ENCODE assay signal across 21 cellular contexts in the genomic region with DNA sequence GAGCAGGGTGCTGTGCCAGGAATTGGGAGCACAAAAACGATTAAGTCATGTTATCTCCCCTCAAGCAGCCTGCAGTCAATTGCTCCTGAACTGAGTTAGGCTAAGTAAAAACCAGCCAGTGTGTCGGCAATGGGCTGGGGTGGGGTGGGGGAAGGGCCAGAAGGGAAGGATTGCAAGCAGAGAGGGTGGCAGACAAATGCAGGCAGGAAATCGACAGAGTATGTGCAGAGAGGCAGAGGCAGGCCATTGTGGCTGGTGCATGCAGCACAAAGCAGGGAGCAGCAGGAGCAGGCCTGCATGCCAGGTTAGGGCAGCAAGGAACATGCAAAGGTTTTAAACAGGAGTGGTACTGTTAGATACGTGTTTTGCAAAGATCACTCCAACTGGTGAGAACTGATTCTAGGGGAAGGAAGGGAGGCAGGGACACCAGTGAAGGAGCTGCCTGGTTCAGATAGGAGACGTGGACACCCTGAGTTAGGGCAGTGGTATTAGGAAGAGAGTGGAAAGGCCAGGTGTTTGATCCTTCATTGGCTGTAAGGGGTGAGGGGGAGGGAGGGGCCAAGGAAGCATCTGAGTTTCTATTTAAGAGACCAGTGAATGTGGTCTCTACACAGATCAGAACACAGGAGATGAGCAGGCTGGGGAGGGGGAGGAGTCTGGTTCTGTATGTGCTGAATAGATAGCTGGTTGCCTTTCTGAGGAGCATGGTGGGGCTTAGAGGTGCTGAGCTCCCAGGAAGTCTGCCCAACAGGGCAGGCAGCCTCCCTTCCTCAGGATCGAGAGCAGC.
"Had no signal": no experiment of that assay in that cellular context is flagged by ENCODE, and none has a peak within 500 bp of the region (broad histone marks: within the 10 kb centered on the region; RNA-seq: fewer than 3 reads in every experiment).

No MANE protein-coding gene starts in this region.

- H3K9me3 ChIP-seq: esophagus muscularis mucosa, lower lobe of right lung, sigmoid colon, upper lobe of left lung had no signal

- H3K4me3 Mint-ChIP-seq: activated CD8-positive, alpha-beta memory T cell treated with anti-CD3 and anti-CD28 coated beads, Interleukin-2, amount 10 ng/mL, durations not matched to agents 7 days and 5 days; central memory CD8-positive, alpha-beta T cell; effector memory CD8-positive, alpha-beta T cell; naive B cell; stimulated activated naive B cell treated with anti-CD40 and anti-IgM and Interleukin-4, amounts not matched to agents 10 μg/mL and 1 μg/mL and 100 μg/mL, for 72 hours; T-cell had no signal

- ATAC-seq: activated CD8-positive, alpha-beta memory T cell treated with anti-CD3 and anti-CD28 coated beads, Interleukin-2, amount 10 ng/mL, durations not matched to agents 7 days and 5 days; activated naive CD4-positive, alpha-beta T cell treated with anti-CD3 and anti-CD28 coated beads, Interleukin-2, amount 50 U/mL, for 72 hours; effector memory CD8-positive, alpha-beta T cell; left lobe of liver; lower lobe of right lung; stimulated activated naive B cell treated with anti-CD40 and anti-IgM and Interleukin-4, amounts not matched to agents 10 μg/mL and 1 μg/mL and 100 μg/mL, for 72 hours; T-cell had no signal

- DNase-seq: activated CD4-positive, alpha-beta T cell treated with anti-CD3 and anti-CD28 coated beads, Interleukin-2, amount 50 U/mL, for 4 hours; activated CD8-positive, alpha-beta memory T cell treated with anti-CD3 and anti-CD28 coated beads, Interleukin-2, amount 10 ng/mL, durations not matched to agents 7 days and 5 days; activated gamma-delta T cell; activated T-cell treated with anti-CD3 and anti-CD28 coated beads for 4 hours; dorsolateral prefrontal cortex; effector memory CD8-positive, alpha-beta T cell; lower lobe of right lung; naive B cell; retina; sigmoid colon; stimulated activated CD4-positive, alpha-beta T cell treated with anti-CD3 and anti-CD28 coated beads, Interleukin-2, amount 100 ng/mL, for 48 hours; stimulated activated CD8-positive, alpha-beta memory T cell treated with anti-CD3 and anti-CD28 coated beads, Interleukin-4, amount 100 ng/mL, for 48 hours; stimulated activated naive B cell treated with anti-CD40 and anti-IgM and Interleukin-4, amounts not matched to agents 10 μg/mL and 1 μg/mL and 100 μg/mL, for 72 hours; T-cell had no signal

- H3K27ac ChIP-seq: dorsolateral prefrontal cortex, esophagus muscularis mucosa, lower lobe of right lung, sigmoid colon, upper lobe of left lung had no signal

- H3K4me3 ChIP-seq: dorsolateral prefrontal cortex, esophagus muscularis mucosa, lower lobe of right lung, sigmoid colon, smooth muscle cell, upper lobe of left lung had no signal

- H3K27ac Mint-ChIP-seq: activated CD8-positive, alpha-beta memory T cell treated with anti-CD3 and anti-CD28 coated beads, Interleukin-2, amount 10 ng/mL, durations not matched to agents 7 days and 5 days; effector memory CD8-positive, alpha-beta T cell; progenitor cell of endocrine pancreas; stimulated activated naive B cell treated with anti-CD40 and anti-IgM and Interleukin-4, amounts not matched to agents 10 μg/mL and 1 μg/mL and 100 μg/mL, for 72 hours; T-cell had no signal

- H3K9me3 Mint-ChIP-seq: activated naive CD4-positive, alpha-beta T cell treated with anti-CD3 and anti-CD28 coated beads, Interleukin-2, amount 50 U/mL, for 72 hours; central memory CD8-positive, alpha-beta T cell; effector memory CD8-positive, alpha-beta T cell; naive B cell; stimulated activated naive B cell treated with anti-CD40 and anti-IgM and Interleukin-4, amounts not matched to agents 10 μg/mL and 1 μg/mL and 100 μg/mL, for 72 hours; T-cell had no signal

- H3K4me2 ChIP-seq: smooth muscle cell had no signal

- H3K4me1 ChIP-seq: lower lobe of right lung, upper lobe of left lung had no signal

- H3K27me3 Mint-ChIP-seq: activated CD8-positive, alpha-beta memory T cell treated with anti-CD3 and anti-CD28 coated beads, Interleukin-2, amount 10 ng/mL, durations not matched to agents 7 days and 5 days; central memory CD8-positive, alpha-beta T cell; effector memory CD8-positive, alpha-beta T cell; naive B cell; progenitor cell of endocrine pancreas; stimulated activated naive B cell treated with anti-CD40 and anti-IgM and Interleukin-4, amounts not matched to agents 10 μg/mL and 1 μg/mL and 100 μg/mL, for 72 hours; T-cell had no signal

- H3K4me1 Mint-ChIP-seq: central memory CD8-positive, alpha-beta T cell; stimulated activated naive B cell treated with anti-CD40 and anti-IgM and Interleukin-4, amounts not matched to agents 10 μg/mL and 1 μg/mL and 100 μg/mL, for 72 hours; T-cell had no signal

- H3K27me3 ChIP-seq: dorsolateral prefrontal cortex, esophagus muscularis mucosa, sigmoid colon, upper lobe of left lung had no signal

- H3K36me3 Mint-ChIP-seq: activated CD8-positive, alpha-beta memory T cell treated with anti-CD3 and anti-CD28 coated beads, Interleukin-2, amount 10 ng/mL, durations not matched to agents 7 days and 5 days; activated naive CD4-positive, alpha-beta T cell treated with anti-CD3 and anti-CD28 coated beads, Interleukin-2, amount 50 U/mL, for 72 hours had no signal
